In the genomic region with DNA sequence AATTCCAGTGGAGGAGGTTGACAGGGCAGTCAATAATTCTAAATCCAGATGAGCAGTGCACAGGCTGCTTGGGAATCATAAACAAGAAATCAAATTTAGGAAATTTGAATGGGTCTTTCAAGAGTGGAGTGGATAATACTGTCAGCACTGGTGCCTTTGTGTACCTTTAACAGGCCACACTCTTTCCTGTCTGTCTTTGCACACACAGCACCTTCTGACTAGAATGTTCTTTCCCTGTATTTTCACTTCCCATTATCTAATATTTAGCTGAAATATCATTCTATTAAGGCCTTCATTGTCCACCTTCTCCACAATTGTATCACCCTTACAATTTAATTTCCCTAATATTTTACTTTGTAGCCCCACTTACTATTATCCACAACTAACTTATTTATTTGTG, we compare ENCODE assay signal across 20 cellular contexts.
"Had no signal": no experiment of that assay in that cellular context is flagged by ENCODE, and none has a peak within 500 bp of the region (broad histone marks: within the 10 kb centered on the region; RNA-seq: fewer than 3 reads in every experiment).

No MANE protein-coding gene starts in this region.

- H3K27me3 ChIP-seq: neural progenitor cell, right atrium auricular region, tibial nerve, uterus had no signal

- ATAC-seq: activated CD4-positive, alpha-beta T cell treated with anti-CD3 and anti-CD28 coated beads for 36 hours; effector memory CD8-positive, alpha-beta T cell; left ventricle myocardium superior; mucosa of descending colon; stimulated activated naive CD8-positive, alpha-beta T cell treated with anti-CD3 and anti-CD28 coated beads, Interleukin-15, Interleukin-2, amounts not matched to agents 100 U/mL and 50 U/mL, for 24 hours; WTC11 had no signal

- H3K4me3 ChIP-seq: esophagus squamous epithelium, mucosa of descending colon, neural progenitor cell, prostate gland, right atrium auricular region, tibial nerve, uterus had no signal

- H3K4me1 ChIP-seq: esophagus squamous epithelium, neural progenitor cell, prostate gland, right atrium auricular region, uterus had no signal

- DNase-seq: activated CD4-positive, alpha-beta T cell treated with anti-CD3 and anti-CD28 coated beads for 36 hours; activated CD4-positive, alpha-beta T cell treated with anti-CD3 and anti-CD28 coated beads, Interleukin-2, amount 50 U/mL, for 48 hours; activated naive CD8-positive, alpha-beta T cell treated with anti-CD3 and anti-CD28 coated beads, Interleukin-2, amount 10 ng/mL, durations not matched to agents 7 days and 5 days; activated T-cell treated with anti-CD3 and anti-CD28 coated beads for 4 hours; amygdala; effector memory CD8-positive, alpha-beta T cell; esophagus squamous epithelium; left ventricle myocardium superior; mucosa of descending colon; naive B cell; stimulated activated CD4-positive, alpha-beta T cell treated with anti-CD3 and anti-CD28 coated beads, Interleukin-2, amount 100 ng/mL, for 24 hours; stimulated activated naive CD8-positive, alpha-beta T cell treated with anti-CD3 and anti-CD28 coated beads, Interleukin-15, Interleukin-2, amounts not matched to agents 100 U/mL and 50 U/mL, for 24 hours; substantia nigra; uterus had no signal

- H3K27ac ChIP-seq: esophagus squamous epithelium, neural progenitor cell, prostate gland, right atrium auricular region, tibial nerve, uterus had no signal

- FAIRE-seq: TTC549 had no signal

- H3K36me3 ChIP-seq: esophagus squamous epithelium, neural progenitor cell, prostate gland, right atrium auricular region, tibial nerve, uterus had no signal

- H3K9me3 ChIP-seq: esophagus squamous epithelium, mucosa of descending colon, prostate gland, right atrium auricular region, tibial nerve, uterus had no signal
